21 cellular contexts compared by ENCODE assay signal in the genomic region with DNA sequence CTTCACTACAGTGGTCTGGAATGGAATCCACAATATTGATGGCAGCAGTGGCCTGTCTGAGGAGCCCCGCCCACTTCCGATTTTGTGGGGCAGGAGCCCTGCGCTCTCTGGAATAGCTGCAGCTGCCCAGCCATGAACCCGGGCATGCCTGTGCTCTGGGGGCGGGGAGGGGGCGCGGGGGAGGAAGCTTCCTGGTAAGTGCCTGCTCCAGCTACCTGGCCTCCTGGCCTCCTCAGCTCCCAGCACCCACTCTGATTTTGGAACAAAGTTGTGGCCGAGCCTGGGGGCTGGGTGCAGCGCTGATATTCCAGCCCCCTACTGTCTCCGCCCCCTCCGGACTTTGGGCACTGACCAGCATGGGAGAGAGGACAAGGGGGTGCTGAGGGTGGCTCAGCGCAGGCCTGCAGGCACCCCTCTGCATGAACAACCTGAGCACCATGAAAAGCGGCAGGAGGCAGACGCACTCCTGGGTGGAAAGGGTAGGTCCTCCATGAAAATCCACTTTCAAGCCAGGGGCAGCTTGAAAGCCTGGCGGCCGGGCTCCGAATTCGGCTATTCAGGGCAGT.
"Had no signal": no experiment of that assay in that cellular context is flagged by ENCODE, and none has a peak within 500 bp of the region (broad histone marks: within the 10 kb centered on the region; RNA-seq: fewer than 3 reads in every experiment).

No MANE protein-coding gene starts in this region.

- H3K4me1 ChIP-seq: colonic mucosa, esophagus squamous epithelium, gastrocnemius medialis, left ventricle myocardium inferior, prostate gland, spleen had no signal

- FAIRE-seq: bronchial epithelial cell had no signal

- H3K4me1 Mint-ChIP-seq: activated naive CD4-positive, alpha-beta T cell treated with anti-CD3 and anti-CD28 coated beads, Interleukin-2, amount 10 ng/mL, durations not matched to agents 7 days and 5 days; natural killer cell had no signal

- H3K27ac Mint-ChIP-seq: activated CD4-positive, alpha-beta memory T cell treated with anti-CD3 and anti-CD28 coated beads for 36 hours; activated naive CD4-positive, alpha-beta T cell treated with anti-CD3 and anti-CD28 coated beads, Interleukin-2, amount 10 ng/mL, durations not matched to agents 7 days and 5 days; mesothelial cell of epicardium; natural killer cell had no signal

- H3K9me3 Mint-ChIP-seq: activated CD4-positive, alpha-beta memory T cell treated with anti-CD3 and anti-CD28 coated beads for 36 hours; mesothelial cell of epicardium had no signal

- H3K4me3 ChIP-seq: colonic mucosa, dorsolateral prefrontal cortex, esophagus squamous epithelium, gastrocnemius medialis, left ventricle myocardium inferior, prostate gland, spleen, transverse colon had no signal

- H3K27me3 Mint-ChIP-seq: activated CD4-positive, alpha-beta memory T cell treated with anti-CD3 and anti-CD28 coated beads for 36 hours; activated naive CD4-positive, alpha-beta T cell treated with anti-CD3 and anti-CD28 coated beads, Interleukin-2, amount 10 ng/mL, durations not matched to agents 7 days and 5 days had no signal

- H3K27ac ChIP-seq: colonic mucosa, dorsolateral prefrontal cortex, esophagus squamous epithelium, gastrocnemius medialis, left ventricle myocardium inferior, prostate gland, spleen, transverse colon had no signal

- H3K27me3 ChIP-seq: colonic mucosa, esophagus squamous epithelium, gastrocnemius medialis, spleen, transverse colon had no signal

- ATAC-seq: gastrocnemius medialis, natural killer cell had no signal

- H3K9me3 ChIP-seq: colonic mucosa, esophagus squamous epithelium, gastrocnemius medialis, left ventricle myocardium inferior, prostate gland, transverse colon had no signal

- H3K4me3 Mint-ChIP-seq: activated CD4-positive, alpha-beta memory T cell treated with anti-CD3 and anti-CD28 coated beads for 36 hours; activated naive CD4-positive, alpha-beta T cell treated with anti-CD3 and anti-CD28 coated beads, Interleukin-2, amount 10 ng/mL, durations not matched to agents 7 days and 5 days; mesothelial cell of epicardium; natural killer cell had no signal

- H3K36me3 ChIP-seq: colonic mucosa, esophagus squamous epithelium, gastrocnemius medialis, left ventricle myocardium inferior, prostate gland, spleen, transverse colon had no signal

- DNase-seq: activated CD4-positive, alpha-beta memory T cell treated with anti-CD3 and anti-CD28 coated beads for 36 hours; activated CD4-positive, alpha-beta T cell treated with anti-CD3 and anti-CD28 coated beads for 48 hours; activated CD4-positive, CD25-positive, alpha-beta regulatory T cell; activated effector memory CD4-positive, alpha-beta T cell treated with anti-CD3 and anti-CD28 coated beads, Interleukin-2, amount 50 U/mL, for 16 hours; activated naive CD4-positive, alpha-beta T cell treated with anti-CD3 and anti-CD28 coated beads, Interleukin-2, amount 10 ng/mL, durations not matched to agents 7 days and 5 days; amygdala; colonic mucosa; dorsolateral prefrontal cortex; esophagus squamous epithelium; gastrocnemius medialis; hippocampal formation; left ventricle myocardium inferior; natural killer cell; spleen; stimulated activated CD4-positive, alpha-beta T cell treated with anti-CD3 and anti-CD28 coated beads, Interleukin-4, amount 100 ng/mL, for 1 hour; stimulated activated naive CD4-positive, alpha-beta T cell treated with Interleukin-2 at 50 U/mL for 16 hours; T-helper 9 cell; transverse colon had no signal

- H3K36me3 Mint-ChIP-seq: activated CD4-positive, alpha-beta memory T cell treated with anti-CD3 and anti-CD28 coated beads for 36 hours; activated naive CD4-positive, alpha-beta T cell treated with anti-CD3 and anti-CD28 coated beads, Interleukin-2, amount 10 ng/mL, durations not matched to agents 7 days and 5 days; mesothelial cell of epicardium; natural killer cell had no signal
